Comparison of ENCODE assay signal across 1 cellular context in genomic region chr18:22001912-22002487, GRCh38.
A peak's percentile ranks its signal among the peaks of the same experiment; 100 is the strongest.
TF ChIP-seq lines count a peak whose summit lies in the region.

No MANE protein-coding gene starts in this region.

TF ChIP-seq in HepG2, 621 proteins besides CTCF, POLR2A, EP300 and RAD21 (continued from another document):
- TF ChIP-seq PPARG (CRISPR knock-in tag; conservative IDR thresholded peaks at IDR 0.05) (0 out of 2 replicates have a peak, but pooled peaks have one; percentile 22), ZNF251 (CRISPR knock-in tag; IDR thresholded peaks at IDR 0.05) (0 out of 2 replicates have a peak, but pooled peaks have one; percentile 39), FOXK1 (CRISPR knock-in tag; IDR thresholded peaks at IDR 0.05; ENCODE audit: borderline replicate concordance, low read depth) (0 out of 2 replicates have a peak, but pooled peaks have one; percentile 42), ZNF607 (CRISPR knock-in tag; IDR thresholded peaks at IDR 0.05; ENCODE audit: borderline replicate concordance) (peak; percentile 52; the same call in 1 of the 2 replicates), ZNF891 (CRISPR knock-in tag; IDR thresholded peaks at IDR 0.05) (0 out of 2 replicates have a peak, but pooled peaks have one; percentile 66)
TF ChIP-seq in HepG2: peak in this region for 191.
